15 cellular contexts compared by ENCODE assay signal in genomic region chr1:29893036-29893723, GRCh38.
"Had no signal": no experiment of that assay in that cellular context is flagged by ENCODE, and none has a peak within 500 bp of the region (broad histone marks: within the 10 kb centered on the region; RNA-seq: fewer than 3 reads in every experiment).

No MANE protein-coding gene starts in this region.

- H3K36me3 Mint-ChIP-seq: activated naive CD4-positive, alpha-beta T cell treated with anti-CD3 and anti-CD28 coated beads, Interleukin-2, amount 10 ng/mL, durations not matched to agents 7 days and 5 days; naive thymus-derived CD4-positive, alpha-beta T cell had no signal

- H3K4me3 Mint-ChIP-seq: activated naive CD4-positive, alpha-beta T cell treated with anti-CD3 and anti-CD28 coated beads, Interleukin-2, amount 10 ng/mL, durations not matched to agents 7 days and 5 days; naive thymus-derived CD4-positive, alpha-beta T cell had no signal

- ATAC-seq: gastrocnemius medialis; heart left ventricle; left lobe of liver; mucosa of descending colon; naive thymus-derived CD4-positive, alpha-beta T cell; pancreas had no signal

- H3K4me3 ChIP-seq: gastrocnemius medialis, heart left ventricle, mucosa of descending colon, pancreas, sigmoid colon, spleen, stomach, testis had no signal

- H3K4me1 ChIP-seq: gastrocnemius medialis, heart left ventricle, pancreas, sigmoid colon, spleen, stomach, testis had no signal

- H3K36me3 ChIP-seq: gastrocnemius medialis, heart left ventricle, pancreas, sigmoid colon, spleen, stomach had no signal

- H3K27ac Mint-ChIP-seq: activated naive CD4-positive, alpha-beta T cell treated with anti-CD3 and anti-CD28 coated beads, Interleukin-2, amount 10 ng/mL, durations not matched to agents 7 days and 5 days; naive thymus-derived CD4-positive, alpha-beta T cell had no signal

- H3K27ac ChIP-seq: gastrocnemius medialis, heart left ventricle, pancreas, sigmoid colon, spleen, stomach, testis had no signal

- H3K9me3 Mint-ChIP-seq: activated naive CD4-positive, alpha-beta T cell treated with anti-CD3 and anti-CD28 coated beads, Interleukin-2, amount 10 ng/mL, durations not matched to agents 7 days and 5 days; naive thymus-derived CD4-positive, alpha-beta T cell had no signal

- DNase-seq: activated CD4-positive, alpha-beta T cell treated with anti-CD3 and anti-CD28 coated beads, Interleukin-2, amount 50 U/mL, for 1 hour; activated naive CD4-positive, alpha-beta T cell treated with anti-CD3 and anti-CD28 coated beads, Interleukin-2, amount 10 ng/mL, durations not matched to agents 7 days and 5 days; gastrocnemius medialis; heart left ventricle; mammary epithelial cell; mucosa of descending colon; naive thymus-derived CD4-positive, alpha-beta T cell; pancreas; sigmoid colon; stimulated activated CD4-positive, alpha-beta T cell treated with anti-CD3 and anti-CD28 coated beads, Interleukin-1b, Interleukin-23, amount 100 ng/mL, for 48 hours; stomach; T-helper 2 cell; testis had no signal

- H3K9me3 ChIP-seq: gastrocnemius medialis, heart left ventricle, mucosa of descending colon, pancreas, sigmoid colon, spleen, stomach, testis had no signal

- H3K4me1 Mint-ChIP-seq: activated naive CD4-positive, alpha-beta T cell treated with anti-CD3 and anti-CD28 coated beads, Interleukin-2, amount 10 ng/mL, durations not matched to agents 7 days and 5 days; naive thymus-derived CD4-positive, alpha-beta T cell had no signal

- H3K27me3 ChIP-seq: gastrocnemius medialis, pancreas, testis had no signal
